10 cellular contexts compared by ENCODE assay signal in the genomic region with DNA sequence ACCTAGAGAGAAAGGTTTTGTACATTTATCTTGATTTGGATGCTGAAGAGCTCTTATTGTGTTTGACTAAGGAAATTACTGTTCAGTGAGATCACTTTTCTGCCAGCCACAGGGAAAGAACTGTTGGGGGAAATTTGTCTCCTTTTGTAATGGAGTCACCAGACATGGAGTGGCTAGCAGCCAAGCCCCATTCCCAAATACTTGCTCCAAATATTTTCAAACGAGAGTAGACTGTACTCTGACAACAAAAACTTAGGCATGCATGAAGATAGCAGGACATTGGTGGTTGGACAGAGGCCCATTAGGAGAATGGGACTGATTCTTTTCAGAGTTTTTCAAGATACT. TPM values are rescaled to one million over a fixed set of nuclear protein-coding genes. Genes with fewer than 3 reads are reported as not detected.
DNase-seq lines count a peak whose midpoint lies in the region; ATAC-seq and TF ChIP-seq lines count a peak whose summit lies in the region.
"Had no signal": no experiment of that assay in that cellular context is flagged by ENCODE, and none has a peak within 500 bp of the region (broad histone marks: within the 10 kb centered on the region; RNA-seq: fewer than 3 reads in every experiment).

No MANE protein-coding gene starts in this region.

- H3K27ac ChIP-seq in A673 (ENCODE audit: low read depth, low read length, poor library complexity, severe bottlenecking) = no peak overlapping the region

- CTCF ChIA-PET in A673 (lab: Charles Lee) = no interaction called here

- BruUV-seq in A673 (replicated peaks; lab: Mats Ljungman, UMichigan) = no TSS peak

- POLR2A ChIA-PET in A673 (lab: Charles Lee; ENCODE audit: low non-redundant PET) = no interaction called here

- intact Hi-C loops in A673 (cut with micrococcal nuclease; ENCODE audit: unreplicated experiment) = no loop called here

- no peaks in the 10 kb centered on the region for H3K4me1 ChIP-seq in A673 (ENCODE audit: insufficient read depth, low read length, poor library complexity, severe bottlenecking)

- H3K36me3 ChIP-seq in A673 (ENCODE audit: insufficient read depth, low read length, poor library complexity, severe bottlenecking) = peaks cover 77% of the 10 kb centered on the region
- peaks cover 71% of the 10 kb centered on the region for H3K36me3 ChIP-seq in MG63

- DNase-seq in A673 (ENCODE audit: low spot score) (peak; percentile 26), MG63 (peak; percentile 81), dermis blood vessel endothelial cell (peak; percentile 92), medulla oblongata (ENCODE audit: extremely low spot score) (peak; percentile 33), RKO (ENCODE audit: low spot score) (no peak), COLO668 (lab: John Stamatoyannopoulos, UW; ENCODE audit: unreplicated experiment) (no peak)
- no peak for DNase-seq in activated CD8-positive, alpha-beta memory T cell treated with anti-CD3 and anti-CD28 coated beads, Interleukin-2, amount 50 U/mL, for 4 hours
- DNase-seq: CD4-positive, CD25-positive, alpha-beta regulatory T cell; RPMI8226 had no signal

- no peak for TF ChIP-seq CTCF in A673 (conservative IDR thresholded peaks at IDR 0.05; ENCODE audit: low read depth, low read length)

- no peak for ATAC-seq in GM18858 (IDR thresholded peaks at IDR 0.05; ENCODE audit: unreplicated experiment)

- H3K27me3 ChIP-seq in A673 (replicated peaks; ENCODE audit: insufficient read depth, low read depth, low read length, poor library complexity) (no peaks in the 10 kb centered on the region), MG63 (no peaks in the 10 kb centered on the region)

- H3K4me3 ChIP-seq in A673 (ENCODE audit: low read depth, low read length, poor library complexity, severe bottlenecking) (no peak overlapping the region), MG63 (no peak overlapping the region)

- H3K9me3 ChIP-seq in A673 (ENCODE audit: low read depth, low read length, poor library complexity, severe bottlenecking) (no peaks in the 10 kb centered on the region), MG63 (no peaks in the 10 kb centered on the region)

RNA-seq across cellular contexts. Expression of a gene that starts 21.1 kb away (rescaled TPM):
- total RNA-seq in A673 (2021) (121 and 136 TPM in 2 replicates), dermis blood vessel endothelial cell (32.5 and 33.6 TPM in 2 replicates)
- total RNA-seq in MG63 (2014; rRNA removed; shearing (Covaris generic); ENCODE audit: low replicate concordance) = 23.8 and 32.1 TPM in 2 replicates

RNA-seq across cellular contexts. Expression of a gene that starts 38.7 kb away (rescaled TPM):
- total RNA-seq in A673 (2021) = 1.2 and 2.6 TPM in 2 replicates
- 13.6 and 28.8 TPM in 2 replicates for total RNA-seq in MG63 (2014; rRNA removed; shearing (Covaris generic); ENCODE audit: low replicate concordance)
- total RNA-seq in dermis blood vessel endothelial cell = 9.6 and 15.7 TPM in 2 replicates

Comparison
In these comparisons a context has a peak if more than half of its experiments do, and no peak if none do; other contexts are left out.
1. DNase-seq: peak in A673 (single experiment), MG63 (single experiment), dermis blood vessel endothelial cell (single experiment) and medulla oblongata (single experiment); none in RKO (single experiment), activated CD8-positive, alpha-beta memory T cell treated with anti-CD3 and anti-CD28 coated beads, Interleukin-2, amount 50 U/mL, for 4 hours (single experiment) and COLO668 (single experiment).